Comparison of ENCODE assay signal across 23 cellular contexts in genomic region chr6:3443221-3443515, GRCh38.
"Had no signal": no experiment of that assay in that cellular context is flagged by ENCODE, and none has a peak within 500 bp of the region (broad histone marks: within the 10 kb centered on the region; RNA-seq: fewer than 3 reads in every experiment).

No MANE protein-coding gene starts in this region.

- H3K9me3 ChIP-seq: body of pancreas, gastroesophageal sphincter, spleen, suprapubic skin, tibial nerve had no signal

- H3K4me3 ChIP-seq: body of pancreas, coronary artery, dorsolateral prefrontal cortex, gastroesophageal sphincter, spleen, suprapubic skin, tibial nerve had no signal

- H3K4me3 Mint-ChIP-seq: activated T-cell treated with anti-CD3 and anti-CD28 coated beads, Interleukin-2, amount 50 U/mL, for 72 hours; immature natural killer cell; memory B cell; natural killer cell treated with Interleukin-12 subunit alpha and Interleukin-12 subunit beta and Interleukin-15 and Interleukin-18, amount 100 ng/mL, for 72 hours had no signal

- H3K27me3 ChIP-seq: body of pancreas, dorsolateral prefrontal cortex, gastroesophageal sphincter, suprapubic skin, tibial nerve had no signal

- H3K27ac ChIP-seq: body of pancreas, coronary artery, gastroesophageal sphincter, spleen, suprapubic skin, tibial nerve had no signal

- H3K4me1 Mint-ChIP-seq: immature natural killer cell, memory B cell had no signal

- ATAC-seq: activated naive CD4-positive, alpha-beta T cell treated with anti-CD3 and anti-CD28 coated beads, Interleukin-2, amount 50 U/mL, for 72 hours; activated T-cell treated with anti-CD3 and anti-CD28 coated beads, Interleukin-2, amount 50 U/mL, for 72 hours; body of pancreas; gastroesophageal sphincter; left colon; natural killer cell treated with Interleukin-12 subunit alpha and Interleukin-12 subunit beta and Interleukin-15 and Interleukin-18, amount 100 ng/mL, for 72 hours; right cardiac atrium had no signal

- H3K36me3 ChIP-seq: gastroesophageal sphincter, spleen, suprapubic skin, tibial nerve had no signal

- DNase-seq: activated CD4-positive, alpha-beta T cell treated with anti-CD3 and anti-CD28 coated beads for 4 hours; activated CD4-positive, alpha-beta T cell treated with anti-CD3 and anti-CD28 coated beads, Interleukin-2, amount 50 U/mL, for 4 hours; activated naive CD4-positive, alpha-beta T cell; activated T-cell treated with anti-CD3 and anti-CD28 coated beads for 4 hours; activated T-cell treated with anti-CD3 and anti-CD28 coated beads, Interleukin-2, amount 50 U/mL, for 72 hours; body of pancreas; dorsolateral prefrontal cortex; effector memory CD4-positive, alpha-beta T cell; hippocampal formation; immature natural killer cell; kidney; left colon; posterior cingulate gyrus; right cardiac atrium; spleen; stimulated activated naive CD4-positive, alpha-beta T cell had no signal

- H3K9me3 Mint-ChIP-seq: activated T-cell treated with anti-CD3 and anti-CD28 coated beads, Interleukin-2, amount 50 U/mL, for 72 hours; immature natural killer cell; memory B cell; natural killer cell treated with Interleukin-12 subunit alpha and Interleukin-12 subunit beta and Interleukin-15 and Interleukin-18, amount 100 ng/mL, for 72 hours had no signal

- H3K4me1 ChIP-seq: spleen, tibial nerve had no signal

- H3K36me3 Mint-ChIP-seq: activated naive CD4-positive, alpha-beta T cell treated with anti-CD3 and anti-CD28 coated beads, Interleukin-2, amount 50 U/mL, for 72 hours; immature natural killer cell; memory B cell; natural killer cell treated with Interleukin-12 subunit alpha and Interleukin-12 subunit beta and Interleukin-15 and Interleukin-18, amount 100 ng/mL, for 72 hours had no signal

- H3K27ac Mint-ChIP-seq: immature natural killer cell; memory B cell; natural killer cell treated with Interleukin-12 subunit alpha and Interleukin-12 subunit beta and Interleukin-15 and Interleukin-18, amount 100 ng/mL, for 72 hours had no signal
